In genomic region chr12:66496595-66496994, GRCh38 we compare ENCODE assay signal across 16 cellular contexts.
DNase-seq lines count a peak whose midpoint lies in the region; ATAC-seq and TF ChIP-seq lines count a peak whose summit lies in the region.
"Had no signal": no experiment of that assay in that cellular context is flagged by ENCODE, and none has a peak within 500 bp of the region (broad histone marks: within the 10 kb centered on the region; RNA-seq: fewer than 3 reads in every experiment).

No MANE protein-coding gene starts in this region.

- no peak for DNase-seq in WTC11 (ENCODE audit: low spot score)
- peak; percentile 49 for DNase-seq in iPS DF 4.7 (ENCODE audit: extremely low read depth, low spot score)
- no peak for DNase-seq in mesendoderm
- DNase-seq in NOMO-1 treated with dmso at 0.1 percent for 144 hours (lab: John Stamatoyannopoulos, UW; ENCODE audit: unreplicated experiment), result no peak
- DNase-seq in dermis blood vessel endothelial cell, result no peak
- DNase-seq in putamen (ENCODE audit: low spot score), result no peak
- DNase-seq: C1 segment of cervical spinal cord; Calu3; CD4-positive, alpha-beta T cell; DMS 273 treated with DMSO at 0.1 percent for 48 hours; HFFc6 had no signal

- no peak overlapping the region for H3K56ac ChIP-seq in mesendoderm (ENCODE audit: low read length)

- no peaks in the 10 kb centered on the region for H3K27me3 Mint-ChIP-seq in WTC11 (ENCODE audit: low read depth)

- no peak overlapping the region for H4K8ac ChIP-seq in mesendoderm (ENCODE audit: low read depth, low read length)

- ATAC-seq in WTC11, result peak; percentile 19

- CTCF ChIA-PET in HEK293 (lab: Yijun Ruan, JAX) (no interaction called here), WTC11 (lab: Charles Lee) (interaction anchor here (0.7 kb wide), 2 partner anchors 48 to 144 kb away, joined by 3 read pairs; no protein-coding TSS in a partner anchor)

- POLR2A ChIA-PET in HEK293 (lab: Yijun Ruan, JAX), result no interaction called here
- POLR2A ChIA-PET in WTC11 (lab: Charles Lee), result interaction anchor here (0.7 kb wide), 1 partner anchor 47 kb away, joined by 3 read pairs; no protein-coding TSS in a partner anchor

- H3K36me3 Mint-ChIP-seq in WTC11, result no peaks in the 10 kb centered on the region
- H3K36me3 Mint-ChIP-seq: IgD-negative memory B cell had no signal

- H3K4me1 Mint-ChIP-seq in WTC11, result peaks cover 88% of the 10 kb centered on the region
- H3K4me1 Mint-ChIP-seq: B cell had no signal

- H3K27ac ChIP-seq in HEK293 (ENCODE audit: extremely low read depth, low read depth, low read length) (no peak overlapping the region), mesendoderm (ENCODE audit: low read depth, low read length) (peak overlapping the region; percentile 62)
- H3K27ac ChIP-seq: HL-60 had no signal

- H3K4me3 Mint-ChIP-seq in WTC11, result no peak overlapping the region
- H3K4me3 Mint-ChIP-seq: B cell; CD4-positive, alpha-beta T cell; HFFc6; IgD-negative memory B cell had no signal

- H3K36me3 ChIP-seq in HEK293 (ENCODE audit: control insufficient read depth in 2 of 2, insufficient read depth in 1 of 2, low read length in 2 of 2), result no peaks in the 10 kb centered on the region; a peak in 1 of 3 replicates
- no peaks in the 10 kb centered on the region for H3K36me3 ChIP-seq in mesendoderm (ENCODE audit: control insufficient read depth, insufficient read depth, low read length)
- H3K36me3 ChIP-seq: HAP-1 had no signal

- no peak overlapping the region for H4K5ac ChIP-seq in mesendoderm (ENCODE audit: low read length)

- H3K4me2 ChIP-seq in mesendoderm (ENCODE audit: low read length), result no peak overlapping the region

- TF ChIP-seq CTCF in HEK293 (tag by site-specific recombination; IDR thresholded peaks at IDR 0.05) (no peak), WTC11 (IDR thresholded peaks at IDR 0.05) (no peak)

- H3K79me1 ChIP-seq in mesendoderm (ENCODE audit: low read length), result no peaks in the 10 kb centered on the region

- no peak overlapping the region for H2BK5ac ChIP-seq in mesendoderm (ENCODE audit: low read length)

- WGBS in mesendoderm (ENCODE audit: extremely low coverage, insufficient coverage, low lambda C conversion rate), result no CpG with 5 or more reads among the region's 1 CpG

- H3K23ac ChIP-seq in mesendoderm (ENCODE audit: low read length), result no peak overlapping the region

- no peaks in the 10 kb centered on the region for H3K27me3 ChIP-seq in mesendoderm (ENCODE audit: insufficient read depth, low read length, poor library complexity)

- H3K4me3 ChIP-seq in HEK293 (ENCODE audit: low read depth, low read length), result no peak overlapping the region
- H3K4me3 ChIP-seq in mesendoderm (ENCODE audit: low read length), result no peak overlapping the region
- H3K4me3 ChIP-seq: HAP-1 had no signal

- H2AK5ac ChIP-seq in mesendoderm (ENCODE audit: low read length), result no peak overlapping the region

- H3K18ac ChIP-seq in mesendoderm (ENCODE audit: low read length), result peak overlapping the region; percentile 34

- peak overlapping the region; percentile 99 for H3K27ac Mint-ChIP-seq in WTC11
- H3K27ac Mint-ChIP-seq: B cell; CD4-positive, alpha-beta T cell; HFFc6; IgD-negative memory B cell had no signal

- no peaks in the 10 kb centered on the region for H3K9me3 ChIP-seq in HEK293 (ENCODE audit: control insufficient read depth, insufficient read depth, low read depth, low read length)
- H3K9me3 ChIP-seq: HAP-1 had no signal

- H3K9ac ChIP-seq in mesendoderm (ENCODE audit: low read length), result no peak overlapping the region

- H2BK15ac ChIP-seq in mesendoderm (replicated peaks; ENCODE audit: low read depth), result no peak overlapping the region

- H3K4me1 ChIP-seq in HEK293 (ENCODE audit: control insufficient read depth, insufficient read depth, low read length) (peaks cover 7% of the 10 kb centered on the region; the same call in 1 of the 2 replicates), mesendoderm (ENCODE audit: control insufficient read depth, low read depth, low read length) (peaks cover 20% of the 10 kb centered on the region)

- H3K9me3 Mint-ChIP-seq in WTC11, result no peaks in the 10 kb centered on the region
- H3K9me3 Mint-ChIP-seq: CD4-positive, alpha-beta T cell; HFFc6; IgD-negative memory B cell had no signal

- H3K79me2 ChIP-seq in mesendoderm (ENCODE audit: control insufficient read depth, insufficient read depth, low read length), result no peaks in the 10 kb centered on the region

- no peak overlapping the region for H3K4ac ChIP-seq in mesendoderm (ENCODE audit: low read depth, low read length)

- H2BK120ac ChIP-seq in mesendoderm (ENCODE audit: low read depth, low read length), result no peak overlapping the region

TF ChIP-seq in HEK293, 187 proteins besides CTCF, POLR2A, EP300 and RAD21:
- TF ChIP-seq PRDM1 (tag by site-specific recombination; IDR thresholded peaks at IDR 0.05) (0 out of 2 replicates have a peak, but pooled peaks have one; percentile 22), ZNF433 (tag by site-specific recombination; IDR thresholded peaks at IDR 0.05; ENCODE audit: low read depth) (no peak)

TF ChIP-seq in WTC11, 78 proteins besides CTCF, POLR2A, EP300 and RAD21:
- TF ChIP-seq USF2 (CRISPR knock-in tag; IDR thresholded peaks at IDR 0.05), result peak; percentile 77
- peak; percentile 81 for TF ChIP-seq ETV6 (CRISPR knock-in tag; IDR thresholded peaks at IDR 0.05)
- no peak for TF ChIP-seq ZNF121 (CRISPR knock-in tag; IDR thresholded peaks at IDR 0.05)
- TF ChIP-seq SOX15 (CRISPR knock-in tag; IDR thresholded peaks at IDR 0.05), result no peak
- TF ChIP-seq PRDM15 (CRISPR knock-in tag; IDR thresholded peaks at IDR 0.05), result no peak
- peak; percentile 74 for TF ChIP-seq USF1 (CRISPR knock-in tag; IDR thresholded peaks at IDR 0.05)
